ENCODE assay signal across 22 cellular contexts in genomic region chr13:74046461-74046860, GRCh38.
DNase-seq lines count a peak whose midpoint lies in the region; ATAC-seq, FAIRE-seq and TF ChIP-seq lines count a peak whose summit lies in the region.
"Had no signal": no experiment of that assay in that cellular context is flagged by ENCODE, and none has a peak within 500 bp of the region (broad histone marks: within the 10 kb centered on the region; RNA-seq: fewer than 3 reads in every experiment).

No MANE protein-coding gene starts in this region.

- no peak for TF ChIP-seq EP300 in GM12878 (IDR thresholded peaks at IDR 0.05; ENCODE audit: borderline replicate concordance in 1 of 2, control insufficient read depth in 1 of 2, low read depth in 2 of 2, low read length in 2 of 2)

- no peak overlapping the region for H3K27ac Mint-ChIP-seq in activated CD4-positive, alpha-beta T cell treated with anti-CD3 and anti-CD28 coated beads for 36 hours
- H3K27ac Mint-ChIP-seq: CD4-positive, CD25-positive, alpha-beta regulatory T cell; IgD-negative memory B cell had no signal

- no peaks in the 10 kb centered on the region; the same call in 1 of the 2 replicates for H3K79me2 ChIP-seq in GM12878 (ENCODE audit: control insufficient read depth, insufficient read depth, low read length)
- H3K79me2 ChIP-seq in osteoblast (ENCODE audit: insufficient read depth, low read length), result peaks cover 98% of the 10 kb centered on the region

- SMC1A ChIA-PET in GM12878 (lab: Charles Lee; ENCODE audit: uncharacterized antibody, unreplicated experiment), result no interaction called here

- H3K4me3 ChIP-seq in GM12878 (no peak overlapping the region), osteoblast (ENCODE audit: insufficient read depth, low read length) (no peak overlapping the region)

- no peak for TF ChIP-seq RAD21 in GM12878 (IDR thresholded peaks at IDR 0.05; ENCODE audit: insufficient read depth, low read depth, low read length)

- no TSS peak for BruUV-seq in GM12878 (replicated peaks; lab: Mats Ljungman, UMichigan)

- peaks cover 2% of the 10 kb centered on the region for H3K9me3 Mint-ChIP-seq in activated CD4-positive, alpha-beta T cell treated with anti-CD3 and anti-CD28 coated beads for 36 hours (ENCODE audit: low read depth)
- H3K9me3 Mint-ChIP-seq: IgD-negative memory B cell had no signal

- POLR2A ChIA-PET in activated CD4-positive, alpha-beta T cell treated with anti-CD3 and anti-CD28 coated beads for 36 hours (lab: Charles Lee), result no interaction called here
- POLR2A ChIA-PET in GM12878 (lab: Charles Lee), result no interaction called here

- H2AFZ ChIP-seq in GM12878 (ENCODE audit: control insufficient read depth, low read depth, low read length) (no peak overlapping the region), osteoblast (ENCODE audit: low read length) (no peak overlapping the region)

- RAD21 ChIA-PET in GM12878 (lab: Charles Lee; ENCODE audit: unreplicated experiment), result no interaction called here

- H3K4me1 ChIP-seq in GM12878 (ENCODE audit: control insufficient read depth, insufficient read depth, low read length) (no peaks in the 10 kb centered on the region), osteoblast (ENCODE audit: insufficient read depth, low read length) (peaks cover 9% of the 10 kb centered on the region)
- H3K4me1 ChIP-seq: BE2C had no signal

- TF ChIP-seq POLR2A in GM12878 (IDR thresholded peaks at IDR 0.05; ENCODE audit: low read depth, low read length), result no peak

- no peaks in the 10 kb centered on the region for H4K20me1 ChIP-seq in GM12878 (ENCODE audit: control insufficient read depth, insufficient read depth)
- H4K20me1 ChIP-seq in osteoblast (ENCODE audit: insufficient read depth, low read length), result peaks cover 38% of the 10 kb centered on the region

- H3K4me3 Mint-ChIP-seq in activated CD4-positive, alpha-beta T cell treated with anti-CD3 and anti-CD28 coated beads for 36 hours, result no peak overlapping the region
- H3K4me3 Mint-ChIP-seq: CD4-positive, CD25-positive, alpha-beta regulatory T cell had no signal

- DNase-seq in activated CD4-positive, alpha-beta T cell treated with anti-CD3 and anti-CD28 coated beads for 36 hours, result no peak
- DNase-seq in activated CD4-positive, alpha-beta T cell treated with anti-CD3 and anti-CD28 coated beads for 4 hours, result no peak
- DNase-seq in M059J (ENCODE audit: low read depth) (peak; percentile 12), GM12878 (ENCODE audit: low read depth, low spot score) (no peak), osteoblast (ENCODE audit: insufficient read length, low spot score, missing footprints) (peak; percentile 58), cardiac septum (ENCODE audit: low spot score) (no peak), Right ventricle myocardium superior (no peak)
- DNase-seq: 8988T; BE2C; CD4-positive, CD25-positive, alpha-beta regulatory T cell; DMS153; EL; Karpas-422; MM.1S; NCI-H1092 treated with DMSO at 0.1 percent for 48 hours; NCI-H146; NCI-H2081 had no signal

- in situ Hi-C loops in GM12878 (cut with MboI), result no loop called here

- intact Hi-C loops in activated CD4-positive, alpha-beta T cell treated with anti-CD3 and anti-CD28 coated beads for 36 hours (cut with DNase I, micrococcal nuclease), result loop anchor here in 1 of 2 experiments (2.0 kb wide), 1 partner anchor 16 kb away; no protein-coding TSS in a partner anchor
- intact Hi-C loops in GM12878 (cut with micrococcal nuclease; ENCODE audit: unreplicated experiment), result no loop called here
- intact Hi-C loops in cardiac septum (cut with DNase I), result no loop called here
- intact Hi-C loops in Right ventricle myocardium superior (cut with DNase I), result no loop called here

- H3K27ac ChIP-seq in GM12878 (ENCODE audit: control insufficient read depth, insufficient read depth), result no peak overlapping the region
- no peak overlapping the region for H3K27ac ChIP-seq in osteoblast (ENCODE audit: low read depth, low read length)

- ATAC-seq in activated CD4-positive, alpha-beta T cell treated with anti-CD3 and anti-CD28 coated beads for 36 hours, result peak; percentile 43
- ATAC-seq in GM12878 (no peak), Right ventricle myocardium superior (ENCODE audit: poor library complexity) (no peak), GM21786 (IDR thresholded peaks at IDR 0.05; ENCODE audit: unreplicated experiment) (no peak)
- ATAC-seq: Right ventricle myocardium inferior had no signal

- H3K36me3 ChIP-seq in GM12878 (ENCODE audit: control insufficient read depth in 2 of 2, insufficient read depth in 2 of 2, low read length in 1 of 2) (no peaks in the 10 kb centered on the region), osteoblast (ENCODE audit: insufficient read depth, low read length) (peaks cover 14% of the 10 kb centered on the region)
- H3K36me3 ChIP-seq: BE2C had no signal

- no peak overlapping the region for H3K9ac ChIP-seq in GM12878 (ENCODE audit: control insufficient read depth, insufficient read depth, low read length)

- TF ChIP-seq CTCF in GM12878 (IDR thresholded peaks at IDR 0.05 in 2 of 3, conservative IDR thresholded peaks at IDR 0.05 in 1 of 3; ENCODE audit: control insufficient read depth in 2 of 3, extremely low read depth in 1 of 3, insufficient read depth in 1 of 3, low read depth in 3 of 3, low read length in 3 of 3) (no peak), osteoblast (IDR thresholded peaks at IDR 0.05; ENCODE audit: extremely low read depth, low read depth, low read length) (no peak)

- no peaks in the 10 kb centered on the region for H3K9me3 ChIP-seq in GM12878 (replicated peaks; ENCODE audit: control insufficient read depth, insufficient read depth, low read length)
- no peaks in the 10 kb centered on the region for H3K9me3 ChIP-seq in osteoblast (ENCODE audit: low read depth, low read length)
- H3K9me3 ChIP-seq: BE2C had no signal

- H3K4me1 Mint-ChIP-seq in activated CD4-positive, alpha-beta T cell treated with anti-CD3 and anti-CD28 coated beads for 36 hours, result peaks cover 68% of the 10 kb centered on the region

- H3K27me3 ChIP-seq in GM12878 (replicated peaks in 1 of 2; ENCODE audit: control insufficient read depth in 2 of 2, insufficient read depth in 2 of 2, low read length in 1 of 2) (no peaks in the 10 kb centered on the region), osteoblast (ENCODE audit: insufficient read depth, low read length) (no peaks in the 10 kb centered on the region)
- H3K27me3 ChIP-seq: BE2C had no signal

- H3K36me3 Mint-ChIP-seq in activated CD4-positive, alpha-beta T cell treated with anti-CD3 and anti-CD28 coated beads for 36 hours (ENCODE audit: low read depth), result peaks cover 13% of the 10 kb centered on the region

- peak; percentile 31 for FAIRE-seq in GM12878 (lab: Jason Lieb, UNC)
- FAIRE-seq: HTR-8/SVneo, RCC 7860 had no signal

- no peaks in the 10 kb centered on the region for H3K27me3 Mint-ChIP-seq in activated CD4-positive, alpha-beta T cell treated with anti-CD3 and anti-CD28 coated beads for 36 hours
- H3K27me3 Mint-ChIP-seq: CD4-positive, CD25-positive, alpha-beta regulatory T cell; IgD-negative memory B cell had no signal

- H3K4me2 ChIP-seq in GM12878 (ENCODE audit: control insufficient read depth, insufficient read depth) (no peak overlapping the region), osteoblast (ENCODE audit: insufficient read depth, low read length) (no peak overlapping the region)

- CTCF ChIA-PET in activated CD4-positive, alpha-beta T cell treated with anti-CD3 and anti-CD28 coated beads for 36 hours (lab: Charles Lee), result no interaction called here
- CTCF ChIA-PET in GM12878 (lab: Yijun Ruan, JAX), result no interaction called here

TF ChIP-seq in GM12878, 131 proteins besides CTCF, POLR2A, EP300 and RAD21 (continues in another document):
- TF ChIP-seq SUPT20H (IDR thresholded peaks at IDR 0.05; ENCODE audit: borderline replicate concordance, control insufficient read depth, low read depth, low read length) (no peak), MXI1 (IDR thresholded peaks at IDR 0.05; ENCODE audit: low read depth, low read length) (no peak), USF2 (IDR thresholded peaks at IDR 0.05; ENCODE audit: borderline replicate concordance, low read depth, low read length) (no peak), E4F1 (IDR thresholded peaks at IDR 0.05; ENCODE audit: borderline replicate concordance, partially characterized antibody) (no peak), EED (IDR thresholded peaks at IDR 0.05; ENCODE audit: low read depth) (no peak)

Comparison
In these comparisons a context has a peak if more than half of its experiments do, and no peak if none do; other contexts are left out.
1. DNase-seq: peak in M059J (single experiment) and osteoblast (single experiment); none in activated CD4-positive, alpha-beta T cell treated with anti-CD3 and anti-CD28 coated beads for 36 hours (single experiment), activated CD4-positive, alpha-beta T cell treated with anti-CD3 and anti-CD28 coated beads for 4 hours (0 of 2), GM12878 (single experiment), cardiac septum (single experiment) and Right ventricle myocardium superior (single experiment).